Comparison of ENCODE assay signal across 9 cellular contexts in genomic region chr17:67221062-67221998, GRCh38. TPM values are rescaled to one million over a fixed set of nuclear protein-coding genes. Genes with fewer than 3 reads are reported as not detected.
DNase-seq lines count a peak whose midpoint lies in the region; ATAC-seq, FAIRE-seq and TF ChIP-seq lines count a peak whose summit lies in the region.
"Had no signal": no experiment of that assay in that cellular context is flagged by ENCODE, and none has a peak within 500 bp of the region (broad histone marks: within the 10 kb centered on the region; RNA-seq: fewer than 3 reads in every experiment).

No MANE protein-coding gene starts in this region.

- peaks cover 31% of the 10 kb centered on the region for H3K36me3 ChIP-seq in CD4-positive, CD25-positive, alpha-beta regulatory T cell (ENCODE audit: control insufficient read depth, insufficient read depth, low read length)
- H3K36me3 ChIP-seq in H7 (replicated peaks; ENCODE audit: control insufficient read depth, insufficient read depth, low read length) (peaks cover 8% of the 10 kb centered on the region), H1 (ENCODE audit: control insufficient read depth in 2 of 4, insufficient read depth in 4 of 4, low read length in 3 of 4) (peaks cover 0 to 13% (median 6%) of the 10 kb centered on the region in 4 experiments; a peak in 5 of 8 replicates), PC-9 (ENCODE audit: low read depth) (peaks cover 13% of the 10 kb centered on the region; the same call in 1 of the 2 replicates)

- H3K79me2 ChIP-seq in H1 (ENCODE audit: control insufficient read depth in 1 of 2, insufficient read depth in 2 of 2, low read length in 2 of 2) (peaks cover 5 to 37% of the 10 kb centered on the region in 2 experiments; a peak in 3 of 4 replicates), PC-9 (ENCODE audit: low read depth) (peaks cover 73% of the 10 kb centered on the region)

- intact Hi-C loops in PC-9 (cut with micrococcal nuclease; ENCODE audit: unreplicated experiment) = no loop called here

- no peak for FAIRE-seq in H1 (lab: Jason Lieb, UNC)
- FAIRE-seq: frontal cortex had no signal

- no peak overlapping the region for H3K14ac ChIP-seq in H1 (ENCODE audit: insufficient read length)

- CTCF ChIA-PET in H1 (lab: Charles Lee; ENCODE audit: partially characterized antibody) = interaction anchor here (0.8 to 6.9 kb wide), 23 partner anchors 9 to 119 kb away, joined by 3 to 45 read pairs (median 4); partner anchors contain the start of gene HELZ
- CTCF ChIA-PET in PC-9 (lab: Charles Lee) = interaction anchor here (0.6 to 0.7 kb wide), 2 partner anchors 26 to 155 kb away, joined by 3 to 10 read pairs; no protein-coding TSS in a partner anchor

- no TSS peak for BruUV-seq in PC-9 (replicated peaks; lab: Mats Ljungman, UMichigan)

- no peak for TF ChIP-seq EP300 in H1 (IDR thresholded peaks at IDR 0.05; ENCODE audit: borderline replicate concordance in 1 of 2, low read depth in 2 of 2, low read length in 2 of 2)

- no peak overlapping the region for H3K23ac ChIP-seq in H1 (ENCODE audit: insufficient read length)

- TF ChIP-seq CTCF in H1 (IDR thresholded peaks at IDR 0.05; ENCODE audit: control extremely low read depth in 1 of 3, insufficient read depth in 1 of 3, low read depth in 1 of 3, low read length in 3 of 3) (peak in 2 of 3 experiments; percentile 27 to 40; a peak in 2 of 4 replicates), PC-9 (conservative IDR thresholded peaks at IDR 0.05) (no peak)

- H3K4me3 Mint-ChIP-seq in CD4-positive, CD25-positive, alpha-beta regulatory T cell = peak overlapping the region in 1 of 4 donors; percentile 36
- peak overlapping the region in 1 of 10 donors; percentile 1 for H3K4me3 Mint-ChIP-seq in naive thymus-derived CD8-positive, alpha-beta T cell

- WGBS in H1 (ENCODE audit: extremely low coverage in 1 of 2, insufficient coverage in 1 of 2, insufficient read length in 1 of 2, insufficient replicate concordance in 2 of 2, low coverage in 1 of 2, low lambda C conversion rate in 2 of 2, missing lambda C conversion rate in 1 of 2), 2 experiments = 86% methylated on average over 5 of the region's 5 CpGs; no CpG with 5 or more reads in 1 of the 2 experiments

- TF ChIP-seq RAD21 in H1 (IDR thresholded peaks at IDR 0.05 in 1 of 2, conservative IDR thresholded peaks at IDR 0.05 in 1 of 2; ENCODE audit: low read depth in 2 of 2, low read length in 2 of 2) = peak; percentile 40 to 51

- DNase-seq in CD4-positive, CD25-positive, alpha-beta regulatory T cell = peak in 2 of 3 donors; percentile 28 to 56
- DNase-seq in H7 = peak; percentile 47
- peak; percentile 58 for DNase-seq in RPMI8226
- DNase-seq in H1 (ENCODE audit: low read depth in 1 of 2, low spot score in 2 of 2) = no peak
- peak in 5 of 10 donors; percentile 16 to 45 (median 24) for DNase-seq in naive thymus-derived CD8-positive, alpha-beta T cell
- no peak for DNase-seq in PC-9

- H3K27ac Mint-ChIP-seq in CD4-positive, CD25-positive, alpha-beta regulatory T cell = peak overlapping the region in 1 of 3 donors; percentile 95
- peak overlapping the region in 2 of 10 donors; percentile 1 for H3K27ac Mint-ChIP-seq in naive thymus-derived CD8-positive, alpha-beta T cell

- TF ChIP-seq POLR2A in H1 (IDR thresholded peaks at IDR 0.05; ENCODE audit: control extremely low read depth in 1 of 2, low read depth in 2 of 2, low read length in 2 of 2) = no peak

- POLR2A ChIA-PET in H1 (lab: Charles Lee; ENCODE audit: partially characterized antibody) = interaction anchor here (0.8 kb wide), 1 partner anchor 12 kb away, joined by 3 read pairs; no protein-coding TSS in a partner anchor
- POLR2A ChIA-PET in naive thymus-derived CD8-positive, alpha-beta T cell (lab: Charles Lee) = no interaction called here
- POLR2A ChIA-PET in PC-9 (lab: Charles Lee; ENCODE audit: unreplicated experiment) = interaction anchor here (0.6 kb wide), 1 partner anchor 72 kb away, joined by 5 read pairs; no protein-coding TSS in a partner anchor

- no peaks in the 10 kb centered on the region for H3K27me3 ChIP-seq in CD4-positive, CD25-positive, alpha-beta regulatory T cell (ENCODE audit: control insufficient read depth, insufficient read depth, low read length)
- H3K27me3 ChIP-seq in H7 (ENCODE audit: control insufficient read depth, insufficient read depth, low read length) (no peaks in the 10 kb centered on the region), H1 (replicated peaks in 1 of 4; ENCODE audit: control insufficient read depth in 3 of 4, extremely low read depth in 1 of 4, insufficient read depth in 3 of 4, low read length in 3 of 4) (no peaks in the 10 kb centered on the region), PC-9 (ENCODE audit: insufficient read depth, low read depth) (no peaks in the 10 kb centered on the region)

- no peak overlapping the region for H2BK120ac ChIP-seq in H1 (replicated peaks; ENCODE audit: low read depth, low read length)

- no peak overlapping the region for H3K56ac ChIP-seq in H1 (replicated peaks; ENCODE audit: insufficient read length, low read depth, low read length)

- H2AFZ ChIP-seq in H1 (ENCODE audit: low read length) = no peak overlapping the region
- H2AFZ ChIP-seq in PC-9 = no peak overlapping the region

- no peaks in the 10 kb centered on the region for H3K9me3 Mint-ChIP-seq in CD4-positive, CD25-positive, alpha-beta regulatory T cell
- no peaks in the 10 kb centered on the region for H3K9me3 Mint-ChIP-seq in naive thymus-derived CD8-positive, alpha-beta T cell

- H3K4ac ChIP-seq in H1 (replicated peaks; ENCODE audit: insufficient read length, low read depth, low read length) = no peak overlapping the region

- no peak overlapping the region for H2AK5ac ChIP-seq in H1 (ENCODE audit: low read depth, low read length)

- no peaks in the 10 kb centered on the region for H3F3A ChIP-seq in PC-9 (ENCODE audit: insufficient read depth, low read depth)

- H4K20me1 ChIP-seq in H1 (replicated peaks in 1 of 2; ENCODE audit: control insufficient read depth in 1 of 2, insufficient read depth in 2 of 2, low read length in 2 of 2) = peaks cover 6 to 10% of the 10 kb centered on the region in 2 experiments
- peaks cover 39% of the 10 kb centered on the region for H4K20me1 ChIP-seq in PC-9 (ENCODE audit: insufficient read depth)

- ATAC-seq in CD4-positive, CD25-positive, alpha-beta regulatory T cell (ENCODE audit: low read depth in 2 of 2) = peak in 1 of 2 donors; percentile 55
- ATAC-seq in naive thymus-derived CD8-positive, alpha-beta T cell = peak; percentile 37 to 79
- ATAC-seq in GM18868 (IDR thresholded peaks at IDR 0.05; ENCODE audit: unreplicated experiment) (no peak), GM21717 (IDR thresholded peaks at IDR 0.05; ENCODE audit: unreplicated experiment) (no peak)

- no peaks in the 10 kb centered on the region for H3K9me2 ChIP-seq in PC-9 (ENCODE audit: insufficient read depth)

- no peaks in the 10 kb centered on the region for H3K9me3 ChIP-seq in CD4-positive, CD25-positive, alpha-beta regulatory T cell (ENCODE audit: control insufficient read depth in 2 of 2, low read length in 2 of 2)
- H3K9me3 ChIP-seq in H1 (ENCODE audit: insufficient read depth in 2 of 2, low read depth in 1 of 2, low read length in 1 of 2) = no peaks in the 10 kb centered on the region
- H3K9me3 ChIP-seq in PC-9 (ENCODE audit: insufficient read depth, low read depth) = no peaks in the 10 kb centered on the region

- H3K4me1 ChIP-seq in CD4-positive, CD25-positive, alpha-beta regulatory T cell (ENCODE audit: control insufficient read depth, insufficient read depth, low read length, poor library complexity, severe bottlenecking) = peaks cover 5% of the 10 kb centered on the region
- H3K4me1 ChIP-seq in H1 (replicated peaks in 1 of 4; ENCODE audit: control insufficient read depth in 3 of 4, insufficient read depth in 4 of 4, low read length in 3 of 4) (no peaks in the 10 kb centered on the region), PC-9 (replicated peaks; ENCODE audit: insufficient read depth) (no peaks in the 10 kb centered on the region)

- H3K36me3 Mint-ChIP-seq in CD4-positive, CD25-positive, alpha-beta regulatory T cell = peaks cover 26% of the 10 kb centered on the region
- peaks cover 4 to 36% (median 12%) of the 10 kb centered on the region in 3 donors for H3K36me3 Mint-ChIP-seq in naive thymus-derived CD8-positive, alpha-beta T cell

- no peak overlapping the region for H3K4me3 ChIP-seq in CD4-positive, CD25-positive, alpha-beta regulatory T cell (ENCODE audit: low read depth, low read length)
- H3K4me3 ChIP-seq in H7 (ENCODE audit: insufficient read depth, low read depth, low read length) = no peak overlapping the region
- no peak overlapping the region for H3K4me3 ChIP-seq in H1 (ENCODE audit: extremely low read depth in 1 of 4, insufficient read depth in 2 of 4, low read depth in 3 of 4, low read length in 4 of 4)
- no peak overlapping the region for H3K4me3 ChIP-seq in PC-9

- H3K4me1 Mint-ChIP-seq in CD4-positive, CD25-positive, alpha-beta regulatory T cell = peaks cover 41 to 58% (median 47%) of the 10 kb centered on the region in 4 donors
- peaks cover 23 to 57% (median 52%) of the 10 kb centered on the region in 4 donors for H3K4me1 Mint-ChIP-seq in naive thymus-derived CD8-positive, alpha-beta T cell

- H2BK12ac ChIP-seq in H1 (ENCODE audit: low read depth, low read length) = no peak overlapping the region

- H2BK5ac ChIP-seq in H1 (ENCODE audit: low read depth, low read length) = no peak overlapping the region

- no peak overlapping the region for H3K9ac ChIP-seq in H1 (replicated peaks in 1 of 4; ENCODE audit: extremely low read depth in 1 of 4, low read depth in 3 of 4, low read length in 3 of 4)

- no peak overlapping the region for H2BK15ac ChIP-seq in H1 (ENCODE audit: low read length)

- no peak overlapping the region for H3K18ac ChIP-seq in H1 (ENCODE audit: extremely low read depth, low read length)

- H3K27me3 Mint-ChIP-seq in CD4-positive, CD25-positive, alpha-beta regulatory T cell = no peaks in the 10 kb centered on the region
- no peaks in the 10 kb centered on the region for H3K27me3 Mint-ChIP-seq in naive thymus-derived CD8-positive, alpha-beta T cell

- no peak overlapping the region for H2BK20ac ChIP-seq in H1 (ENCODE audit: low read length)

- H4K8ac ChIP-seq in H1 (ENCODE audit: extremely low read depth, insufficient read depth, low read length) = no peak overlapping the region

- no peak overlapping the region for H4K91ac ChIP-seq in H1 (replicated peaks; ENCODE audit: insufficient read length, low read length)

- peaks cover 8% of the 10 kb centered on the region; the same call in 1 of the 2 replicates for H3K79me1 ChIP-seq in H1 (ENCODE audit: low read depth, low read length)

- H3K27ac ChIP-seq in CD4-positive, CD25-positive, alpha-beta regulatory T cell (ENCODE audit: insufficient read depth, low read length, poor library complexity, severe bottlenecking) = no peak overlapping the region
- H3K27ac ChIP-seq in H1 (ENCODE audit: low read depth, low read length) (no peak overlapping the region), PC-9 (no peak overlapping the region)

- H3K4me2 ChIP-seq in H1 (ENCODE audit: insufficient read depth in 1 of 2, low read depth in 2 of 2, low read length in 2 of 2) = no peak overlapping the region
- no peak overlapping the region for H3K4me2 ChIP-seq in PC-9

- no peak overlapping the region for H4K5ac ChIP-seq in H1 (ENCODE audit: insufficient read length, low read depth, low read length)

- no peaks in the 10 kb centered on the region; the same call in 1 of the 2 replicates for H3K23me2 ChIP-seq in H1 (ENCODE audit: low read depth, low read length)

RNA-seq across cellular contexts. Expression of gene HELZ, which starts 23.7 kb away (rescaled TPM):
- 130 TPM for total RNA-seq in CD4-positive, CD25-positive, alpha-beta regulatory T cell
- 10 to 100 TPM; 48.3 to 57.9 (median 53.6) TPM for polyA plus RNA-seq in CD4-positive, CD25-positive, alpha-beta regulatory T cell
- total RNA-seq in H7 (2014; rRNA removed; shearing (Covaris generic)) = 15.6 and 21.7 TPM in 2 replicates
- total RNA-seq in H1 (2021; fragmentation: NEBNext Ultra II Directional; extraction: Animal tissue kit (Norgen Biotek cat#: 25700)) = 47.3 and 48.7 TPM in 2 replicates
- polyA plus RNA-seq in H1 (2011; rRNA removed) = 7.9 and 10.0 TPM in 2 replicates
- polyA plus RNA-seq in H1 (2011; cell fraction: cytosol; rRNA removed) = 10.1 TPM
- 14.5 TPM for polyA plus RNA-seq in H1 (2011; cell fraction: nucleus; rRNA removed)
- 5.4 to 17.7 TPM (median 9.1 TPM) in 4 replicates for polyA plus RNA-seq in H1 (2012, experiment 1 of 2)
- 0.30 TPM for polyA plus RNA-seq in H1 (2012, experiment 2 of 2)
- 12.5 TPM for polyA plus RNA-seq in H1 (2013, experiment 1 of 2)
- polyA plus RNA-seq in H1 (2013, experiment 2 of 2) = 11.5 TPM
- polyA minus RNA-seq in H1 (2011; rRNA and poly(A)+ RNA removed) = 49.8 and 73.0 TPM in 2 replicates
- polyA minus RNA-seq in H1 (2011; cell fraction: cytosol; rRNA and poly(A)+ RNA removed) = 30.8 TPM
- 62.5 TPM for polyA minus RNA-seq in H1 (2011; cell fraction: nucleus; rRNA and poly(A)+ RNA removed)
- 10 to 100 TPM; 69.0 to 75.1 TPM for total RNA-seq in naive thymus-derived CD8-positive, alpha-beta T cell
- 10 to 100 TPM; 43.0 to 48.6 (median 45.8) TPM for polyA plus RNA-seq in naive thymus-derived CD8-positive, alpha-beta T cell
- total RNA-seq in PC-9 (2021) = 35.1 and 38.0 TPM in 2 replicates

Comparison
In these comparisons a context has a peak if more than half of its experiments do, and no peak if none do; other contexts are left out.
1. ATAC-seq: peak in naive thymus-derived CD8-positive, alpha-beta T cell (2 of 2); none in GM18868 (single experiment) and GM21717 (single experiment).
2. DNase-seq: peak in CD4-positive, CD25-positive, alpha-beta regulatory T cell (2 of 3), H7 (single experiment) and RPMI8226 (single experiment); none in H1 (0 of 2) and PC-9 (0 of 2).